Comparison of ENCODE assay signal across 1 cellular context in genomic region chr3:169497567-169498257, GRCh38.
TF ChIP-seq lines count a peak whose summit lies in the region.

No MANE protein-coding gene starts in this region.

TF ChIP-seq in HEK293, 187 proteins besides CTCF, POLR2A, EP300 and RAD21 (continued from another document):
- TF ChIP-seq ZNF692 (tag by site-specific recombination; IDR thresholded peaks at IDR 0.05) (no peak), ZNF341 (tag by site-specific recombination; IDR thresholded peaks at IDR 0.05; ENCODE audit: low read depth) (no peak), SP3 (tag by site-specific recombination; IDR thresholded peaks at IDR 0.05) (no peak), ZNF366 (tag by site-specific recombination; conservative IDR thresholded peaks at IDR 0.05) (no peak), HOXC10 (CRISPR knock-in tag; IDR thresholded peaks at IDR 0.05) (no peak), ZBTB48 (tag by site-specific recombination; IDR thresholded peaks at IDR 0.05) (no peak)
